8 cellular contexts compared by ENCODE assay signal in genomic region chr2:47309952-47310800, GRCh38. TPM values are rescaled to one million over a fixed set of nuclear protein-coding genes. Genes with fewer than 3 reads are reported as not detected.
A peak's percentile ranks its signal among the peaks of the same experiment; 100 is the strongest.
DNase-seq lines count a peak whose midpoint lies in the region; ATAC-seq and FAIRE-seq lines count a peak whose summit lies in the region.

No MANE protein-coding gene starts in this region.

- peak; percentile 9 to 12 for DNase-seq in NCI-H2081 (lab: John Stamatoyannopoulos, UW)
- no peak for DNase-seq in NCI-H2081 treated with DMSO at 0.1 percent for 48 hours (lab: John Stamatoyannopoulos, UW)
- peak; percentile 88 for DNase-seq in NOMO-1 treated with DMSO at 0.1 percent for 48 hours (lab: John Stamatoyannopoulos, UW; ENCODE audit: unreplicated experiment)
- peak in 35 of 42 donors; percentile 19 to 84 (median 57) for DNase-seq in head of caudate nucleus
- peak; percentile 99 for DNase-seq in small intestine
- no peak for DNase-seq in NCI-H446 (lab: John Stamatoyannopoulos, UW)
- DNase-seq in NCI-H1105 (lab: John Stamatoyannopoulos, UW) = no peak

- peak overlapping the region; percentile 90 to 92 for H3K27ac ChIP-seq in small intestine (ENCODE audit: low read depth in 1 of 2, low read length in 1 of 2)

- H3K9me3 ChIP-seq in small intestine (ENCODE audit: control insufficient read depth, low read depth) = no peaks in the 10 kb centered on the region

- H3K27me3 ChIP-seq in small intestine (ENCODE audit: control insufficient read depth in 2 of 2, insufficient read depth in 2 of 2, low read length in 2 of 2) = no peaks in the 10 kb centered on the region

- FAIRE-seq in small intestine (lab: Jason Lieb, UNC) = no peak

- intact Hi-C loops in head of caudate nucleus (cut with DNase I) = loop anchor here (5.0 kb wide), 1 partner anchor 38 kb away; no protein-coding TSS in a partner anchor

- no peaks in the 10 kb centered on the region for H3K36me3 ChIP-seq in small intestine (ENCODE audit: control insufficient read depth in 2 of 2, insufficient read depth in 2 of 2, low read length in 2 of 2)

- no peak overlapping the region for H3K4me3 ChIP-seq in small intestine (ENCODE audit: low read depth in 1 of 2, low read length in 2 of 2)

- peaks cover 5 to 18% of the 10 kb centered on the region in 2 donors for H3K4me1 ChIP-seq in small intestine (ENCODE audit: control insufficient read depth in 2 of 2, insufficient read depth in 1 of 2, low read depth in 1 of 2, low read length in 1 of 2)

- ATAC-seq in HG03039 (IDR thresholded peaks at IDR 0.05; ENCODE audit: unreplicated experiment) = peak; percentile 82

- WGBS in small intestine, 3 donors = 7 to 43% (median 19%) methylated on average over 9 of the region's 9 CpGs

RNA-seq across cellular contexts. Expression of gene EPCAM, which starts 58.9 kb away (rescaled TPM):
- 100 to 1,000 TPM; 580 to 727 (median 671) TPM for polyA plus RNA-seq in small intestine

Comparison
In these comparisons a context has a peak if more than half of its experiments do, and no peak if none do; other contexts are left out.
1. DNase-seq: peak in NCI-H2081 (2 of 2), NOMO-1 treated with DMSO at 0.1 percent for 48 hours (single experiment), head of caudate nucleus (35 of 42) and small intestine (single experiment); none in NCI-H2081 treated with DMSO at 0.1 percent for 48 hours (single experiment), NCI-H446 (0 of 2) and NCI-H1105 (single experiment).